Comparison of ENCODE assay signal across 18 cellular contexts in genomic region chr17:13228225-13228624, GRCh38.
"Had no signal": no experiment of that assay in that cellular context is flagged by ENCODE, and none has a peak within 500 bp of the region (broad histone marks: within the 10 kb centered on the region; RNA-seq: fewer than 3 reads in every experiment).

No MANE protein-coding gene starts in this region.

- ATAC-seq: foreskin keratinocyte; gastroesophageal sphincter; heart left ventricle; left lung; naive thymus-derived CD4-positive, alpha-beta T cell; right lobe of liver; stimulated activated effector memory CD8-positive, alpha-beta T cell treated with anti-CD3 and anti-CD28 coated beads, Interleukin-12 subunit alpha, Interleukin-12 subunit beta, amount 100 ng/mL, for 72 hours had no signal

- DNase-seq: effector CD8-positive, alpha-beta T cell; endodermal cell; foreskin keratinocyte; heart left ventricle; kidney; mesenchymal stem cell; naive thymus-derived CD4-positive, alpha-beta T cell; right lobe of liver; small intestine; stimulated activated CD4-positive, alpha-beta T cell treated with anti-CD3 and anti-CD28 coated beads, Interleukin-1b, Interleukin-23, amount 100 ng/mL, for 48 hours; stimulated activated CD4-positive, alpha-beta T cell treated with anti-CD3 and anti-CD28 coated beads, Interleukin-4, amount 100 ng/mL, for 24 hours; stimulated activated naive CD4-positive, alpha-beta T cell treated with Interleukin-2 at 50 U/mL for 16 hours; stomach; thyroid gland; trophoblast cell had no signal
